24 cellular contexts compared by ENCODE assay signal in genomic region chr1:43585596-43585995, GRCh38. TPM values are rescaled to one million over a fixed set of nuclear protein-coding genes. Genes with fewer than 3 reads are reported as not detected.
"Had no signal": no experiment of that assay in that cellular context is flagged by ENCODE, and none has a peak within 500 bp of the region (broad histone marks: within the 10 kb centered on the region; RNA-seq: fewer than 3 reads in every experiment).

No MANE protein-coding gene starts in this region.

- H3K9me3 ChIP-seq: left lung, sigmoid colon, spleen, thoracic aorta, upper lobe of right lung had no signal

- H3K4me1 ChIP-seq: left lung, spleen, upper lobe of right lung had no signal

- H3K4me3 ChIP-seq: coronary artery, left lung, lung, sigmoid colon, spleen, thoracic aorta, upper lobe of right lung had no signal

- H3K27me3 ChIP-seq: left lung, sigmoid colon, spleen, upper lobe of right lung had no signal

- H3K9me3 Mint-ChIP-seq: activated B cell treated with CpG ODN at 0.5 μM for 24 hours; activated naive CD8-positive, alpha-beta T cell treated with anti-CD3 and anti-CD28 coated beads for 36 hours; activated T-cell treated with anti-CD3 and anti-CD28 coated beads, Interleukin-2, amount 50 U/mL, for 4 hours; endodermal cell; immature natural killer cell; nephron had no signal

- DNase-seq: activated B cell treated with CpG ODN at 0.5 μM for 24 hours; activated CD4-positive, alpha-beta T cell treated with anti-CD3 and anti-CD28 coated beads for 36 hours; activated CD4-positive, alpha-beta T cell treated with anti-CD3 and anti-CD28 coated beads, Interleukin-2, amount 50 U/mL, for 4 hours; activated CD8-positive, alpha-beta memory T cell treated with anti-CD3 and anti-CD28 coated beads for 24 hours; activated CD8-positive, alpha-beta memory T cell treated with anti-CD3 and anti-CD28 coated beads, Interleukin-2, amount 50 U/mL, for 4 hours; activated naive CD4-positive, alpha-beta T cell treated with Interleukin-2 at 50 U/mL for 16 hours; activated naive CD8-positive, alpha-beta T cell treated with anti-CD3 and anti-CD28 coated beads for 36 hours; activated T-cell treated with anti-CD3 and anti-CD28 coated beads, Interleukin-2, amount 50 U/mL, for 4 hours; endodermal cell; foreskin fibroblast; immature natural killer cell; left lung; retina; sigmoid colon; spleen; stimulated activated CD4-positive, alpha-beta T cell treated with anti-CD3 and anti-CD28 coated beads, Interleukin-4, amount 100 ng/mL, for 1 hour; stimulated activated naive CD4-positive, alpha-beta T cell; SW 1271; T-helper 17 cell; upper lobe of right lung had no signal

- H3K4me3 Mint-ChIP-seq: activated B cell treated with CpG ODN at 0.5 μM for 24 hours; activated CD4-positive, alpha-beta T cell treated with anti-CD3 and anti-CD28 coated beads for 36 hours; activated naive CD8-positive, alpha-beta T cell treated with anti-CD3 and anti-CD28 coated beads for 36 hours; activated T-cell treated with anti-CD3 and anti-CD28 coated beads, Interleukin-2, amount 50 U/mL, for 4 hours; endodermal cell; immature natural killer cell; nephron; T-helper 17 cell had no signal

- H3K4me1 Mint-ChIP-seq: activated B cell treated with CpG ODN at 0.5 μM for 24 hours, immature natural killer cell had no signal

- H3K27ac ChIP-seq: coronary artery, left lung, sigmoid colon, spleen, thoracic aorta, upper lobe of right lung had no signal

- ATAC-seq: activated CD4-positive, alpha-beta T cell treated with anti-CD3 and anti-CD28 coated beads for 36 hours; activated T-cell treated with anti-CD3 and anti-CD28 coated beads, Interleukin-2, amount 50 U/mL, for 4 hours; left lung; T-helper 17 cell; upper lobe of right lung had no signal

- H3K36me3 ChIP-seq: left lung, spleen, thoracic aorta, upper lobe of right lung had no signal

- H3K36me3 Mint-ChIP-seq: activated naive CD8-positive, alpha-beta T cell treated with anti-CD3 and anti-CD28 coated beads for 36 hours; immature natural killer cell had no signal

- H3K27me3 Mint-ChIP-seq: activated B cell treated with CpG ODN at 0.5 μM for 24 hours; activated CD4-positive, alpha-beta T cell treated with anti-CD3 and anti-CD28 coated beads for 36 hours; activated naive CD8-positive, alpha-beta T cell treated with anti-CD3 and anti-CD28 coated beads for 36 hours; T-helper 17 cell had no signal

- H3K27ac Mint-ChIP-seq: activated B cell treated with CpG ODN at 0.5 μM for 24 hours; activated CD4-positive, alpha-beta T cell treated with anti-CD3 and anti-CD28 coated beads for 36 hours; activated naive CD8-positive, alpha-beta T cell treated with anti-CD3 and anti-CD28 coated beads for 36 hours; endodermal cell; immature natural killer cell; nephron; T-helper 17 cell had no signal

RNA-seq across cellular contexts. Expression of gene PTPRF, which starts 54.9 kb away (rescaled TPM):
- total RNA-seq: activated B cell treated with CpG ODN at 0.5 μM for 24 hours had no signal
